ENCODE assay signal across 8 cellular contexts in genomic region chr10:4344544-4344994, GRCh38.
DNase-seq lines count a peak whose midpoint lies in the region; ATAC-seq, FAIRE-seq and TF ChIP-seq lines count a peak whose summit lies in the region.

No MANE protein-coding gene starts in this region.

- H3K36me3 ChIP-seq in Caco-2 (ENCODE audit: control insufficient read depth, insufficient read depth, low read length) (no peaks in the 10 kb centered on the region), endodermal cell (ENCODE audit: control insufficient read depth, insufficient read depth, low read length) (no peaks in the 10 kb centered on the region), vagina (no peaks in the 10 kb centered on the region)

- DNase-seq in Caco-2 (peak in 1 of 2 experiments; percentile 22), RCC 7860 (ENCODE audit: low spot score) (peak; percentile 78), endodermal cell (peak; percentile 47), nucleus accumbens (lab: John Stamatoyannopoulos, UW) (peak in 39 of 56 donors; percentile 1 to 81 (median 34)), vagina (ENCODE audit: extremely low spot score in 2 of 2) (no peak), D341Med (ENCODE audit: low spot score) (no peak)

- intact Hi-C loops in Caco-2 (cut with micrococcal nuclease; ENCODE audit: unreplicated experiment) (no loop called here), vagina (cut with DNase I) (no loop called here)

- no peak for FAIRE-seq in RCC 7860 (lab: Jason Lieb, UNC)

- H3K27me3 Mint-ChIP-seq in Caco-2 (ENCODE audit: insufficient read depth, unreplicated experiment) (peaks cover 9% of the 10 kb centered on the region), endodermal cell (ENCODE audit: insufficient read depth) (no peaks in the 10 kb centered on the region)

- WGBS in endodermal cell (ENCODE audit: insufficient coverage in 1 of 2, insufficient read length in 1 of 2), 2 experiments, result 76 to 89% methylated on average over 9 to 10 of the region's 10 CpGs

- H3K36me3 Mint-ChIP-seq in Caco-2 (ENCODE audit: insufficient read depth, unreplicated experiment), result no peaks in the 10 kb centered on the region
- no peaks in the 10 kb centered on the region for H3K36me3 Mint-ChIP-seq in endodermal cell (ENCODE audit: low read depth)

- POLR2A ChIA-PET in Caco-2 (lab: Charles Lee), result no interaction called here

- H3K9me3 ChIP-seq in Caco-2 (no peaks in the 10 kb centered on the region), endodermal cell (ENCODE audit: control insufficient read depth, low read length) (no peaks in the 10 kb centered on the region), vagina (no peaks in the 10 kb centered on the region)

- BruUV-seq in Caco-2 (replicated peaks; lab: Mats Ljungman, UMichigan), result no TSS peak

- CTCF ChIA-PET in Caco-2 (lab: Charles Lee), result no interaction called here

- no peak overlapping the region for H3K4me3 ChIP-seq in Caco-2 (ENCODE audit: low read depth, low read length)
- H3K4me3 ChIP-seq in endodermal cell (ENCODE audit: low read length), result no peak overlapping the region
- H3K4me3 ChIP-seq in vagina, result no peak overlapping the region

- no peak for TF ChIP-seq POLR2A in vagina (IDR thresholded peaks at IDR 0.05)

- H3K4me1 Mint-ChIP-seq in Caco-2 (ENCODE audit: low read depth, unreplicated experiment) (no peaks in the 10 kb centered on the region), endodermal cell (peaks cover 2% of the 10 kb centered on the region)

- ATAC-seq in HG03045 (IDR thresholded peaks at IDR 0.05; ENCODE audit: unreplicated experiment) (no peak), GM21717 (IDR thresholded peaks at IDR 0.05; ENCODE audit: unreplicated experiment) (no peak)

- no peak overlapping the region for H3K9ac ChIP-seq in endodermal cell (ENCODE audit: extremely low read depth, low read length, poor library complexity, severe bottlenecking)

- H3K9me3 Mint-ChIP-seq in Caco-2 (ENCODE audit: unreplicated experiment), result no peaks in the 10 kb centered on the region
- H3K9me3 Mint-ChIP-seq in endodermal cell, result no peaks in the 10 kb centered on the region

- H3K4me3 Mint-ChIP-seq in Caco-2 (ENCODE audit: unreplicated experiment) (no peak overlapping the region), endodermal cell (no peak overlapping the region)

- no peaks in the 10 kb centered on the region for H3K4me1 ChIP-seq in Caco-2
- H3K4me1 ChIP-seq in endodermal cell (ENCODE audit: control insufficient read depth, insufficient read depth, low read length), result no peaks in the 10 kb centered on the region
- H3K4me1 ChIP-seq in vagina, result peaks cover 17% of the 10 kb centered on the region

- peak overlapping the region; percentile 25 for H3K27ac Mint-ChIP-seq in Caco-2 (ENCODE audit: unreplicated experiment)
- no peak overlapping the region for H3K27ac Mint-ChIP-seq in endodermal cell

- TF ChIP-seq CTCF in Caco-2 (IDR thresholded peaks at IDR 0.05; ENCODE audit: insufficient read depth in 1 of 2, low read depth in 1 of 2, low read length in 1 of 2, severe bottlenecking in 1 of 2, unreplicated experiment in 1 of 2) (no peak), endodermal cell (conservative IDR thresholded peaks at IDR 0.05) (no peak), vagina (IDR thresholded peaks at IDR 0.05) (no peak)

- H3K27me3 ChIP-seq in Caco-2 (replicated peaks; ENCODE audit: control insufficient read depth, insufficient read depth, low read length), result peaks cover 2% of the 10 kb centered on the region; the same call in 1 of the 2 replicates
- H3K27me3 ChIP-seq in endodermal cell (ENCODE audit: control insufficient read depth, insufficient read depth, low read length, poor library complexity, severe bottlenecking), result no peaks in the 10 kb centered on the region
- H3K27me3 ChIP-seq in vagina, result no peaks in the 10 kb centered on the region

- no peak overlapping the region for H3K27ac ChIP-seq in endodermal cell (ENCODE audit: low read depth, low read length)
- peak overlapping the region; percentile 57 for H3K27ac ChIP-seq in vagina

Comparison
In these comparisons a context has a peak if more than half of its experiments do, and no peak if none do; other contexts are left out.
1. DNase-seq: peak in RCC 7860 (single experiment), endodermal cell (single experiment) and nucleus accumbens (39 of 56); none in vagina (0 of 2) and D341Med (single experiment).